ENCODE assay signal across 8 cellular contexts in the genomic region with DNA sequence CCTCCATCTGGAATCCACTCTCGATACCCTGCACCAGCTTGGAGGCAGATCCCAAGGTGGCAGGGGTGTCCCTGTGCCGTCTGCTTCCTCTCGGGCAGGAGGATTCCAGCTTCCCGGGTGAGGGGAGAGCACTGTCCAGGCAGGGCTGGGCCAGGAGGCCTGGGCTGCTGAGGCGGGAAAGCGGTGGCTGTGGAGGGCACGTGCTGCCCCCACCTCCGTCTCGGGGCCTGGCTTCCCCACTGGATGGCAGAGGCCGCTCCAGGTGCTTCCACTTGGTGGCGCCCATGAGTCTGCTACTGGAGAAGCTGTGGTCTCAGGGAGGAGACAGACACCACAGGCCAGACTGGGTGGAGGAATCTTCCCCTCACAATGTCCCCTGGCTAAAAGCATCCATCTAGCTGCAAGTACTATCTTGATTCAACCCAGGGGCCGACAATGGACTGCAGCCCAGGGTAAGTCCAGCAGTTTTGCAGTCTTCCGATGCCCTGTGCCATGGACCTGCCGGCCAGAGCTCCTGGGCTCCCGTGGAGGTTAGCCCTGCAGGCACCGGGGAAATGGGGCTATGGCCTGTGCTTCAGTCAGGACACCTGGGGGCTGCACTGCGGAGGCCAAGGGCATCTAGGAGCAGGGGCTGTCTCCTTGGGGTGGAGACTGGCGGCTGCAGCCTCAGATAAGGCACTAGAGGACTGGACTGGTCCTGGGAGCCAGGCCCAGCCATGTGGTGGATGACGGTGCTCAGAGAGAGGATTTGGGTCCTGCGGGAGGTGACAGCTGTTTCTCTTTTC. TPM values are rescaled to one million over a fixed set of nuclear protein-coding genes. Genes with fewer than 3 reads are reported as not detected.
A peak's percentile ranks its signal among the peaks of the same experiment; 100 is the strongest.
DNase-seq lines count a peak whose midpoint lies in the region; FAIRE-seq and TF ChIP-seq lines count a peak whose summit lies in the region.

No MANE protein-coding gene starts in this region.

- H3K27ac ChIP-seq in breast epithelium (no peak overlapping the region), SK-N-SH (ENCODE audit: low read depth in 2 of 2, low read length in 1 of 2) (no peak overlapping the region; a peak in 1 of 4 replicates), mesenchymal stem cell (ENCODE audit: low read length, poor library complexity, severe bottlenecking) (no peak overlapping the region)

- peaks cover 7% of the 10 kb centered on the region for H3F3A ChIP-seq in SK-N-SH (replicated peaks; ENCODE audit: insufficient read depth)

- no peak for TF ChIP-seq POLR2A in breast epithelium (IDR thresholded peaks at IDR 0.05)

- H3K27me3 ChIP-seq in breast epithelium (no peaks in the 10 kb centered on the region), SK-N-SH (ENCODE audit: insufficient read depth) (no peaks in the 10 kb centered on the region), bronchial epithelial cell (ENCODE audit: control insufficient read depth, insufficient read depth, low read length) (no peaks in the 10 kb centered on the region), mesenchymal stem cell (ENCODE audit: control insufficient read depth in 1 of 2, insufficient read depth in 1 of 2, low read length in 2 of 2) (no peaks in the 10 kb centered on the region)

- no peaks in the 10 kb centered on the region for H3K9me3 Mint-ChIP-seq in MCF 10A (ENCODE audit: unreplicated experiment)

- no peak overlapping the region for H2BK12ac ChIP-seq in mesenchymal stem cell (ENCODE audit: low read length in 2 of 2)

- intact Hi-C loops in MCF 10A (cut with micrococcal nuclease) (loop anchor here (1.0 kb wide), 1 partner anchor 150 kb away; no protein-coding TSS in a partner anchor), breast epithelium (cut with DNase I; ENCODE audit: low total_unique reads) (no loop called here)

- H4K8ac ChIP-seq in mesenchymal stem cell (ENCODE audit: low read length), result no peak overlapping the region

- peak; percentile 32; the same call in 1 of the 2 replicates for TF ChIP-seq RAD21 in SK-N-SH (IDR thresholded peaks at IDR 0.05; ENCODE audit: low read length)

- no peak overlapping the region for H4K91ac ChIP-seq in mesenchymal stem cell (ENCODE audit: low read length)

- 96% methylated on average over 12 of the region's 20 CpGs for WGBS in SK-N-SH (ENCODE audit: low lambda C conversion rate)
- 86% methylated on average over 20 of the region's 20 CpGs for WGBS in mesenchymal stem cell

- peak; percentile 30 for DNase-seq in MCF 10A (ENCODE audit: unreplicated experiment)
- no peak for DNase-seq in breast epithelium (ENCODE audit: low spot score in 2 of 2)
- peak; percentile 77 for DNase-seq in SK-N-SH
- DNase-seq in bronchial epithelial cell (ENCODE audit: low read depth), result no peak
- DNase-seq in mesenchymal stem cell, result peak; percentile 50
- DNase-seq in germinal center (ENCODE audit: low spot score), result no peak
- DNase-seq in cerebellum (ENCODE audit: low spot score), result no peak
- DNase-seq in NCI-H128 (lab: John Stamatoyannopoulos, UW; ENCODE audit: unreplicated experiment), result no peak

- TF ChIP-seq CTCF in MCF 10A (IDR thresholded peaks at IDR 0.05; ENCODE audit: unreplicated experiment) (peak; percentile 45), breast epithelium (IDR thresholded peaks at IDR 0.05) (no peak), SK-N-SH (IDR thresholded peaks at IDR 0.05) (peak; percentile 59), bronchial epithelial cell (IDR thresholded peaks at IDR 0.05; ENCODE audit: insufficient read depth, low read length, severe bottlenecking) (peak; percentile 45)

- H3K27ac Mint-ChIP-seq in MCF 10A (ENCODE audit: low read depth, unreplicated experiment), result no peak overlapping the region

- H3K27me3 Mint-ChIP-seq in MCF 10A (ENCODE audit: insufficient read depth, unreplicated experiment), result no peaks in the 10 kb centered on the region

- no peak overlapping the region for H2BK5ac ChIP-seq in mesenchymal stem cell (ENCODE audit: low read depth, low read length, poor library complexity, severe bottlenecking)

- TF ChIP-seq EP300 in SK-N-SH (IDR thresholded peaks at IDR 0.05; ENCODE audit: borderline replicate concordance in 1 of 2, low read depth in 1 of 2, low read length in 1 of 2), result no peak

- H2BK120ac ChIP-seq in mesenchymal stem cell (ENCODE audit: low read depth, low read length), result no peak overlapping the region

- H2AFZ ChIP-seq in SK-N-SH (ENCODE audit: low read depth) (no peak overlapping the region), mesenchymal stem cell (ENCODE audit: low read depth, low read length) (no peak overlapping the region)

- no peaks in the 10 kb centered on the region for H3K79me2 ChIP-seq in SK-N-SH (ENCODE audit: insufficient read depth)

- CTCF ChIA-PET in MCF 10A (lab: Yijun Ruan, JAX), result interaction anchor here (0.5 to 3.4 kb wide), 16 partner anchors 9 to 886 kb away, joined by 3 to 38 read pairs (median 4); no protein-coding TSS in a partner anchor
- CTCF ChIA-PET in SK-N-SH (lab: Yijun Ruan, JAX), result interaction anchor here (0.6 to 7.5 kb wide), 39 partner anchors 9 to 555 kb away, joined by 3 to 76 read pairs (median 4); no protein-coding TSS in a partner anchor

- H3K9me3 ChIP-seq in breast epithelium (no peaks in the 10 kb centered on the region), SK-N-SH (no peaks in the 10 kb centered on the region), mesenchymal stem cell (ENCODE audit: control insufficient read depth, low read length) (no peaks in the 10 kb centered on the region)

- H2AK5ac ChIP-seq in mesenchymal stem cell (ENCODE audit: low read length, severe bottlenecking), result no peak overlapping the region

- no peak for FAIRE-seq in bronchial epithelial cell (lab: Jason Lieb, UNC)

- peaks cover 11% of the 10 kb centered on the region for H3K36me3 ChIP-seq in breast epithelium
- H3K36me3 ChIP-seq in SK-N-SH (replicated peaks in 1 of 2; ENCODE audit: control insufficient read depth in 1 of 2, insufficient read depth in 2 of 2, low read length in 1 of 2), result peaks cover 7 to 11% of the 10 kb centered on the region in 2 experiments
- H3K36me3 ChIP-seq in bronchial epithelial cell (ENCODE audit: control insufficient read depth, insufficient read depth, low read length), result peaks cover 6% of the 10 kb centered on the region
- H3K36me3 ChIP-seq in mesenchymal stem cell (ENCODE audit: control insufficient read depth in 1 of 2, insufficient read depth in 2 of 2, low read depth in 1 of 2, low read length in 2 of 2), result peaks cover 53 to 54% of the 10 kb centered on the region in 2 experiments

- BruUV-seq in MCF 10A (replicated peaks; lab: Mats Ljungman, UMichigan), result no TSS peak

- H3K79me1 ChIP-seq in mesenchymal stem cell (replicated peaks; ENCODE audit: low read length, poor library complexity, severe bottlenecking), result peaks cover 1% of the 10 kb centered on the region

- no peaks in the 10 kb centered on the region for H3K4me1 ChIP-seq in breast epithelium
- peaks cover 0 to 13% of the 10 kb centered on the region in 2 experiments; a peak in 1 of 4 replicates for H3K4me1 ChIP-seq in SK-N-SH (ENCODE audit: control insufficient read depth in 1 of 2, insufficient read depth in 2 of 2, low read depth in 1 of 2, low read length in 1 of 2)
- H3K4me1 ChIP-seq in mesenchymal stem cell (ENCODE audit: control insufficient read depth, insufficient read depth, low read depth, low read length), result no peaks in the 10 kb centered on the region

- H2BK15ac ChIP-seq in mesenchymal stem cell (ENCODE audit: low read depth, poor library complexity, severe bottlenecking), result no peak overlapping the region

- H3K36me3 Mint-ChIP-seq in MCF 10A (ENCODE audit: insufficient read depth, unreplicated experiment), result peaks cover 37% of the 10 kb centered on the region

- no peaks in the 10 kb centered on the region for H3K4me1 Mint-ChIP-seq in MCF 10A (ENCODE audit: insufficient read depth, unreplicated experiment)

- no peaks in the 10 kb centered on the region for H4K20me1 ChIP-seq in SK-N-SH (ENCODE audit: insufficient read depth)

- no peaks in the 10 kb centered on the region for H3K9me2 ChIP-seq in SK-N-SH

- POLR2A ChIA-PET in MCF 10A (lab: Yijun Ruan, JAX) (interaction anchor here (0.7 kb wide), 1 partner anchor 430 kb away, joined by 5 read pairs; no protein-coding TSS in a partner anchor), SK-N-SH (lab: Yijun Ruan, JAX) (no interaction called here)

- H3K18ac ChIP-seq in mesenchymal stem cell (ENCODE audit: low read depth in 1 of 2, low read length in 2 of 2), result no peak overlapping the region

- H3K4me3 ChIP-seq in breast epithelium (no peak overlapping the region), SK-N-SH (ENCODE audit: low read depth in 2 of 2, low read length in 1 of 2) (no peak overlapping the region; a peak in 1 of 4 replicates), bronchial epithelial cell (ENCODE audit: low read depth, low read length) (no peak overlapping the region), mesenchymal stem cell (ENCODE audit: insufficient read depth in 1 of 2, low read depth in 1 of 2, low read length in 2 of 2) (no peak overlapping the region)

- no peak overlapping the region for H3K23ac ChIP-seq in mesenchymal stem cell (ENCODE audit: low read length in 2 of 2)

- H3K9ac ChIP-seq in SK-N-SH (no peak overlapping the region), mesenchymal stem cell (ENCODE audit: low read length) (no peak overlapping the region)

- H3K4me3 Mint-ChIP-seq in MCF 10A (ENCODE audit: unreplicated experiment), result no peak overlapping the region

- H3K14ac ChIP-seq in mesenchymal stem cell (ENCODE audit: low read length in 2 of 2), result peak overlapping the region in 1 of 2 experiments; percentile 11

- H3K4me2 ChIP-seq in SK-N-SH, result no peak overlapping the region
- H3K4me2 ChIP-seq in mesenchymal stem cell (ENCODE audit: low read length, poor library complexity, severe bottlenecking), result no peak overlapping the region

- no peak overlapping the region for H3K4ac ChIP-seq in mesenchymal stem cell (ENCODE audit: low read depth in 1 of 2, low read length in 2 of 2)

TF ChIP-seq in SK-N-SH, 30 proteins besides CTCF, POLR2A, EP300 and RAD21 (continues in another document):
- TF ChIP-seq ELF1 (IDR thresholded peaks at IDR 0.05) (no peak), SMC3 (IDR thresholded peaks at IDR 0.05; ENCODE audit: low read depth, low read length) (peak; percentile 20; the same call in 1 of the 2 replicates), RFX5 (IDR thresholded peaks at IDR 0.05; ENCODE audit: low read length) (no peak), TEAD4 (IDR thresholded peaks at IDR 0.05; ENCODE audit: borderline replicate concordance, insufficient read depth) (no peak)

RNA-seq across cellular contexts. Expression of gene EIF4G3, which starts 41.3 kb away (rescaled TPM):
- total RNA-seq in MCF 10A (2022), result 87.6 and 99.0 TPM in 2 replicates
- 10 to 100 TPM; 37.8 to 52.4 (median 50.8) TPM for total RNA-seq in breast epithelium
- 32.0 and 40.3 TPM in 2 replicates for polyA plus RNA-seq in SK-N-SH (2012; rRNA removed)
- 37.3 and 41.3 TPM in 2 replicates for polyA plus RNA-seq in SK-N-SH (2012; cell fraction: cytosol; rRNA removed)
- 37.4 and 68.6 TPM in 2 replicates for polyA plus RNA-seq in SK-N-SH (2012; cell fraction: nucleus; rRNA removed)
- 20.5 and 28.2 TPM in 2 replicates for total RNA-seq in bronchial epithelial cell
- 75.1 TPM for polyA plus RNA-seq in mesenchymal stem cell (2013, experiment 1 of 2)
- polyA plus RNA-seq in mesenchymal stem cell (2013, experiment 2 of 2), result 72.4 TPM
- 69.3 TPM for total RNA-seq in cerebellum

Comparison
In these comparisons a context has a peak if more than half of its experiments do, and no peak if none do; other contexts are left out.
1. DNase-seq: peak in MCF 10A (single experiment), SK-N-SH (single experiment) and mesenchymal stem cell (single experiment); none in breast epithelium (0 of 2), bronchial epithelial cell (single experiment), germinal center (single experiment), cerebellum (single experiment) and NCI-H128 (single experiment).
2. CTCF ChIP-seq: peak in MCF 10A (single experiment), SK-N-SH (single experiment) and bronchial epithelial cell (single experiment); none in breast epithelium (0 of 3).